In the genomic region with DNA sequence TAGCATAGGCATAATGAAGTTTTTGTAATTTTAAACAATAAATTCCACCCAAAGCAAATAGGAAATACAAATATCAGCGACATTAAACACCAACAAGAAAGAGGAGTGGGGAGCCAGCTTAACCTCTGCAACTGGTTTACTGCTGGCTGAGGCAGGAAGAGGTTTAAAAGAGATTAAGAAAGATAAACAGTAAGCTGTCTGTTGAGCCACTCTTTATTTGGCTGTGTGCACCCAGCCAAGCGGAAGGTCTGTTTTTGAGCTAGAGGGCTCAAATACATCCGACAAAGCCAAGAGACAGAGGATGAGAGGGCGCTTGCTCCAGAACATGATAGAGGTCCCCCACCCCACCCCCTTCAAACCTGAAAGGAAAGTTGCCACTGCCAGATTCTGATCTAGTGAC, we compare ENCODE assay signal across 9 cellular contexts.
DNase-seq lines count a peak whose midpoint lies in the region; ATAC-seq, FAIRE-seq and TF ChIP-seq lines count a peak whose summit lies in the region.
"Had no signal": no experiment of that assay in that cellular context is flagged by ENCODE, and none has a peak within 500 bp of the region (broad histone marks: within the 10 kb centered on the region; RNA-seq: fewer than 3 reads in every experiment).

No MANE protein-coding gene starts in this region.

- TF ChIP-seq CTCF in choroid plexus epithelial cell (conservative IDR thresholded peaks at IDR 0.05; ENCODE audit: low read depth, low read length): no peak
- TF ChIP-seq CTCF in pancreas (IDR thresholded peaks at IDR 0.05): no peak
- no peak for TF ChIP-seq CTCF in brain microvascular endothelial cell (IDR thresholded peaks at IDR 0.05; ENCODE audit: low read depth, low read length, missing control alignments)

- intact Hi-C loops in pancreas (cut with DNase I): no loop called here

- H3K36me3 ChIP-seq in pancreas (no peaks in the 10 kb centered on the region), brain microvascular endothelial cell (replicated peaks) (no peaks in the 10 kb centered on the region)

- H3K4me3 ChIP-seq in choroid plexus epithelial cell (ENCODE audit: low read depth, low read length) (no peak overlapping the region), pancreas (no peak overlapping the region), brain microvascular endothelial cell (ENCODE audit: low read depth, low read length) (no peak overlapping the region)
- H3K4me3 ChIP-seq: A549 had no signal

- ATAC-seq in pancreas (peak in 3 of 4 donors; percentile 16 to 70 (median 49)), GM18498 (IDR thresholded peaks at IDR 0.05; ENCODE audit: unreplicated experiment) (no peak)
- ATAC-seq: A549 had no signal

- in situ Hi-C loops in brain microvascular endothelial cell (cut with HindIII; ENCODE audit: low pct_ligation_motif_present, low sequenced_read_pairs): no loop called here

- H3K27ac ChIP-seq in pancreas (no peak overlapping the region), brain microvascular endothelial cell (no peak overlapping the region)
- H3K27ac ChIP-seq: A549 had no signal

- H3K27me3 ChIP-seq in pancreas (no peaks in the 10 kb centered on the region), brain microvascular endothelial cell (replicated peaks) (no peaks in the 10 kb centered on the region)

- peaks cover 0 to 6% (median 4%) of the 10 kb centered on the region in 3 donors for H3K4me1 ChIP-seq in pancreas

- DNase-seq in NCI-H2171 treated with DMSO at 0.1 percent for 48 hours (lab: John Stamatoyannopoulos, UW) (peak; percentile 23), NCI-H2171 (lab: John Stamatoyannopoulos, UW) (no peak), NCI-H748 treated with DMSO at 0.1 percent for 48 hours (lab: John Stamatoyannopoulos, UW) (peak; percentile 31), choroid plexus epithelial cell (ENCODE audit: low read depth) (peak; percentile 36), pancreas (no peak), T-helper 9 cell (no peak), brain microvascular endothelial cell (no peak)

- H3K9me3 ChIP-seq in pancreas: no peaks in the 10 kb centered on the region
- H3K9me3 ChIP-seq: A549 had no signal

- 66 to 67% methylated on average over 4 of the region's 4 CpGs for WGBS in pancreas, 2 donors

- no peak for FAIRE-seq in pancreas (lab: Jason Lieb, UNC)
- FAIRE-seq: A549 had no signal

Comparison
In these comparisons a context has a peak if more than half of its experiments do, and no peak if none do; other contexts are left out.
1. DNase-seq: peak in NCI-H2171 treated with DMSO at 0.1 percent for 48 hours (single experiment), NCI-H748 treated with DMSO at 0.1 percent for 48 hours (single experiment) and choroid plexus epithelial cell (single experiment); none in NCI-H2171 (single experiment), pancreas (0 of 6), T-helper 9 cell (single experiment) and brain microvascular endothelial cell (single experiment).